In genomic region chr21:44267655-44268142, GRCh38 we compare ENCODE assay signal across 11 cellular contexts. TPM values are rescaled to one million over a fixed set of nuclear protein-coding genes. Genes with fewer than 3 reads are reported as not detected.
DNase-seq lines count a peak whose midpoint lies in the region; ATAC-seq and TF ChIP-seq lines count a peak whose summit lies in the region.
"Had no signal": no experiment of that assay in that cellular context is flagged by ENCODE, and none has a peak within 500 bp of the region (broad histone marks: within the 10 kb centered on the region; RNA-seq: fewer than 3 reads in every experiment).

No MANE protein-coding gene starts in this region.

- DNase-seq in CD14-positive monocyte (ENCODE audit: low spot score) = no peak
- DNase-seq in GM20000 (ENCODE audit: low spot score) = no peak
- no peak for DNase-seq in left ventricle myocardium inferior
- no peak for DNase-seq in NCI-H1694 treated with DMSO at 0.1 percent for 48 hours (lab: John Stamatoyannopoulos, UW)
- DNase-seq in NCI-H526 treated with DMSO at 0.1 percent for 48 hours (lab: John Stamatoyannopoulos, UW) = no peak
- DNase-seq in NCI-H187 treated with DMSO at 0.1 percent for 48 hours (lab: John Stamatoyannopoulos, UW) = no peak
- DNase-seq: SHP77 had no signal

- no peak overlapping the region for H3K4me3 Mint-ChIP-seq in CD14-positive monocyte
- H3K4me3 Mint-ChIP-seq: activated T-helper 1 cell treated with anti-CD3 and anti-CD28 coated beads, Interleukin-12 subunit alpha, Interleukin-12 subunit beta, Interleukin-2, Interleukin-4 antibody, amounts not matched to agents 30 ng/mL and 10 ng/mL and 1 ng/mL, durations not matched to agents 14 hours and 24 hours and 36 hours had no signal

- H3F3A ChIP-seq in SU-DHL-6 (ENCODE audit: insufficient read depth) = no peaks in the 10 kb centered on the region

- H4K20me1 ChIP-seq in SU-DHL-6 (ENCODE audit: low read depth, low read length) = no peaks in the 10 kb centered on the region

- no peak for ATAC-seq in GM21447 (IDR thresholded peaks at IDR 0.05; ENCODE audit: unreplicated experiment)

- no peak overlapping the region for H3K27ac ChIP-seq in SU-DHL-6 (ENCODE audit: low read depth, low read length)
- no peak overlapping the region for H3K27ac ChIP-seq in left ventricle myocardium inferior (replicated peaks)

- TF ChIP-seq CTCF in CD14-positive monocyte (IDR thresholded peaks at IDR 0.05) = peak; percentile 49
- peak; percentile 10 for TF ChIP-seq CTCF in GM20000 (IDR thresholded peaks at IDR 0.05; ENCODE audit: extremely low read depth, missing control alignments)
- peak; percentile 66 for TF ChIP-seq CTCF in SU-DHL-6 (IDR thresholded peaks at IDR 0.05; ENCODE audit: insufficient read depth, low read length, poor library complexity, severe bottlenecking)
- peak; percentile 44 for TF ChIP-seq CTCF in left ventricle myocardium inferior (IDR thresholded peaks at IDR 0.05; ENCODE audit: borderline replicate concordance)

- H3K36me3 ChIP-seq in SU-DHL-6 (ENCODE audit: low read length) (no peaks in the 10 kb centered on the region), left ventricle myocardium inferior (no peaks in the 10 kb centered on the region)

- no peak overlapping the region for H3K9ac ChIP-seq in SU-DHL-6 (ENCODE audit: low read length)

- H3K4me3 ChIP-seq in SU-DHL-6 (ENCODE audit: insufficient read depth, low read length, poor library complexity, severe bottlenecking) = no peak overlapping the region
- H3K4me3 ChIP-seq in left ventricle myocardium inferior = no peak overlapping the region

- H3K4me2 ChIP-seq in SU-DHL-6 (ENCODE audit: low read depth, low read length, poor library complexity, severe bottlenecking) = no peak overlapping the region

- no peak overlapping the region for H2AFZ ChIP-seq in SU-DHL-6 (ENCODE audit: low read depth, low read length, severe bottlenecking)

- H3K9me3 Mint-ChIP-seq in CD14-positive monocyte = no peaks in the 10 kb centered on the region
- H3K9me3 Mint-ChIP-seq: activated T-helper 1 cell treated with anti-CD3 and anti-CD28 coated beads, Interleukin-12 subunit alpha, Interleukin-12 subunit beta, Interleukin-2, Interleukin-4 antibody, amounts not matched to agents 30 ng/mL and 10 ng/mL and 1 ng/mL, durations not matched to agents 14 hours and 24 hours and 36 hours had no signal

- H3K27me3 ChIP-seq in SU-DHL-6 (ENCODE audit: low read length) (no peaks in the 10 kb centered on the region), left ventricle myocardium inferior (ENCODE audit: low read depth) (peaks cover 11% of the 10 kb centered on the region)

- no peak overlapping the region for H3K27ac Mint-ChIP-seq in CD14-positive monocyte
- H3K27ac Mint-ChIP-seq: activated T-helper 1 cell treated with anti-CD3 and anti-CD28 coated beads, Interleukin-12 subunit alpha, Interleukin-12 subunit beta, Interleukin-2, Interleukin-4 antibody, amounts not matched to agents 30 ng/mL and 10 ng/mL and 1 ng/mL, durations not matched to agents 14 hours and 24 hours and 36 hours had no signal

- H3K9me3 ChIP-seq in SU-DHL-6 (ENCODE audit: insufficient read depth, low read length) (no peaks in the 10 kb centered on the region), left ventricle myocardium inferior (replicated peaks) (no peaks in the 10 kb centered on the region)

- intact Hi-C loops in CD14-positive monocyte (cut with micrococcal nuclease) (no loop called here), left ventricle myocardium inferior (cut with micrococcal nuclease) (no loop called here)

- no peaks in the 10 kb centered on the region for H3K9me2 ChIP-seq in SU-DHL-6 (replicated peaks; ENCODE audit: insufficient read depth, low read length)

- no peaks in the 10 kb centered on the region for H3K79me2 ChIP-seq in SU-DHL-6 (ENCODE audit: insufficient read depth, low read length)

- peaks cover 0 to 6% (median 6%) of the 10 kb centered on the region in 3 donors for H3K27me3 Mint-ChIP-seq in CD14-positive monocyte (ENCODE audit: low read depth in 3 of 3)

- H3K36me3 Mint-ChIP-seq in CD14-positive monocyte = no peaks in the 10 kb centered on the region

- H3K4me1 Mint-ChIP-seq in CD14-positive monocyte = peaks cover 2% of the 10 kb centered on the region

- no peaks in the 10 kb centered on the region for H3K4me1 ChIP-seq in left ventricle myocardium inferior

RNA-seq across cellular contexts. Expression of gene DNMT3L, which starts 6.0 kb away (rescaled TPM):
- not detected for polyA plus RNA-seq in CD14-positive monocyte
- not detected for total RNA-seq in left ventricle myocardium inferior
- total RNA-seq: activated T-helper 1 cell treated with anti-CD3 and anti-CD28 coated beads, Interleukin-12 subunit alpha, Interleukin-12 subunit beta, Interleukin-2, Interleukin-4 antibody, amounts not matched to agents 30 ng/mL and 10 ng/mL and 1 ng/mL, durations not matched to agents 14 hours and 24 hours and 36 hours had no signal

RNA-seq across cellular contexts. Expression of gene AIRE, which starts 18.0 kb away (rescaled TPM):
- polyA plus RNA-seq in CD14-positive monocyte = not detected
- not detected for total RNA-seq in left ventricle myocardium inferior
- total RNA-seq: activated T-helper 1 cell treated with anti-CD3 and anti-CD28 coated beads, Interleukin-12 subunit alpha, Interleukin-12 subunit beta, Interleukin-2, Interleukin-4 antibody, amounts not matched to agents 30 ng/mL and 10 ng/mL and 1 ng/mL, durations not matched to agents 14 hours and 24 hours and 36 hours had no signal

RNA-seq across cellular contexts. Expression of gene ICOSLG, which starts 27.0 kb away (rescaled TPM):
- 1 to 10 TPM in 1 of 2 donors, under 1 TPM in 1; 0.47 to 1.3 TPM for polyA plus RNA-seq in CD14-positive monocyte
- total RNA-seq in left ventricle myocardium inferior = 4.7 TPM
- total RNA-seq: G401 had no signal

RNA-seq across cellular contexts. Expression of gene PFKL, which starts 32.2 kb away (rescaled TPM):
- polyA plus RNA-seq in CD14-positive monocyte = 100 to 1,000 TPM; 105 to 113 TPM
- 47.7 TPM for total RNA-seq in left ventricle myocardium inferior

Comparison
In these comparisons a context has a peak if more than half of its experiments do, and no peak if none do; other contexts are left out.
1. CTCF ChIP-seq: peak in every context shown above with its lines; median percentile 66 in SU-DHL-6; 49 in CD14-positive monocyte; 44 in left ventricle myocardium inferior; 10 in GM20000.